Comparison of ENCODE assay signal across 26 cellular contexts in genomic region chr7:22911889-22912288, GRCh38.
"Had no signal": no experiment of that assay in that cellular context is flagged by ENCODE, and none has a peak within 500 bp of the region (broad histone marks: within the 10 kb centered on the region; RNA-seq: fewer than 3 reads in every experiment).

No MANE protein-coding gene starts in this region.

- FAIRE-seq: frontal cortex, islet of Langerhans, TTC549 had no signal

- H3K36me3 ChIP-seq: brain microvascular endothelial cell, left lung, spleen, uterus had no signal

- H3K4me1 ChIP-seq: left lung, spleen, testis, uterus had no signal

- H3K4me3 ChIP-seq: left lung, spleen, testis, uterus had no signal

- H3K4me1 Mint-ChIP-seq: endodermal cell, nephron had no signal

- H3K36me3 Mint-ChIP-seq: type B pancreatic cell had no signal

- DNase-seq: activated CD4-positive, alpha-beta T cell treated with anti-CD3 and anti-CD28 coated beads for 4 hours; activated CD4-positive, alpha-beta T cell treated with anti-CD3 and anti-CD28 coated beads, Interleukin-2, amount 50 U/mL, for 4 hours; activated naive CD4-positive, alpha-beta T cell; activated T-cell treated with anti-CD3 and anti-CD28 coated beads for 4 hours; activated T-cell treated with anti-CD3 and anti-CD28 coated beads, Interleukin-2, amount 50 U/mL, for 72 hours; brain microvascular endothelial cell; endodermal cell; left lung; posterior cingulate gyrus; right cardiac atrium; spleen; stimulated activated CD4-positive, alpha-beta T cell treated with anti-CD3 and anti-CD28 coated beads, Interleukin-4, amount 100 ng/mL, for 1 hour; stimulated activated naive CD8-positive, alpha-beta T cell treated with anti-CD3 and anti-CD28 coated beads, Interleukin-15, Interleukin-2, amounts not matched to agents 100 U/mL and 50 U/mL, for 24 hours; T-helper 9 cell; testis; uterus had no signal

- H3K4me3 Mint-ChIP-seq: activated T-cell treated with anti-CD3 and anti-CD28 coated beads, Interleukin-2, amount 50 U/mL, for 72 hours; dendritic cell treated with granulocyte-macrophage colony-stimulating factor and Interleukin-4, amounts not matched to agents 40 ng/mL and 50 ng/mL, for 4 days; endodermal cell; nephron; T-helper 1 cell treated with Interleukin-12 subunit alpha and Interleukin-12 subunit beta and Interleukin-4 antibody, amounts not matched to agents 30 μg/mL and 1 μg/mL, for 36 hours; type B pancreatic cell had no signal

- H3K27me3 Mint-ChIP-seq: dendritic cell treated with granulocyte-macrophage colony-stimulating factor and Interleukin-4, amounts not matched to agents 40 ng/mL and 50 ng/mL, for 4 days; type B pancreatic cell had no signal

- H3K9me3 Mint-ChIP-seq: dendritic cell treated with granulocyte-macrophage colony-stimulating factor and Interleukin-4, amounts not matched to agents 40 ng/mL and 50 ng/mL, for 4 days had no signal

- H3K9me3 ChIP-seq: testis, uterus had no signal

- H3K27me3 ChIP-seq: brain microvascular endothelial cell, left lung, spleen, testis, uterus had no signal

- H3K27ac ChIP-seq: brain microvascular endothelial cell, left lung, spleen, testis, uterus, VCaP had no signal

- H3K27ac Mint-ChIP-seq: activated naive CD4-positive, alpha-beta T cell treated with anti-CD3 and anti-CD28 coated beads, Interleukin-2, amount 50 U/mL, for 72 hours; activated T-cell treated with anti-CD3 and anti-CD28 coated beads, Interleukin-2, amount 50 U/mL, for 72 hours; dendritic cell treated with granulocyte-macrophage colony-stimulating factor and Interleukin-4, amounts not matched to agents 40 ng/mL and 50 ng/mL, for 4 days; endodermal cell; nephron; T-helper 1 cell treated with Interleukin-12 subunit alpha and Interleukin-12 subunit beta and Interleukin-4 antibody, amounts not matched to agents 30 μg/mL and 1 μg/mL, for 36 hours; type B pancreatic cell had no signal

- ATAC-seq: activated naive CD4-positive, alpha-beta T cell treated with anti-CD3 and anti-CD28 coated beads, Interleukin-2, amount 50 U/mL, for 72 hours; activated T-cell treated with anti-CD3 and anti-CD28 coated beads, Interleukin-2, amount 50 U/mL, for 72 hours; esophagus mucosa; left lung; stimulated activated naive CD8-positive, alpha-beta T cell treated with anti-CD3 and anti-CD28 coated beads, Interleukin-15, Interleukin-2, amounts not matched to agents 100 U/mL and 50 U/mL, for 24 hours had no signal
